ENCODE assay signal across 23 cellular contexts in genomic region chr1:10295471-10296085, GRCh38.
DNase-seq lines count a peak whose midpoint lies in the region; ATAC-seq, FAIRE-seq and TF ChIP-seq lines count a peak whose summit lies in the region.
"Had no signal": no experiment of that assay in that cellular context is flagged by ENCODE, and none has a peak within 500 bp of the region (broad histone marks: within the 10 kb centered on the region; RNA-seq: fewer than 3 reads in every experiment).

No MANE protein-coding gene starts in this region.

- H3K79me2 ChIP-seq in mammary epithelial cell (ENCODE audit: insufficient read depth, low read length) = no peaks in the 10 kb centered on the region
- H3K79me2 ChIP-seq in neural progenitor cell (ENCODE audit: low read depth) = peaks cover 2% of the 10 kb centered on the region
- H3K79me2 ChIP-seq: parathyroid adenoma had no signal

- H4K20me1 ChIP-seq in mammary epithelial cell (ENCODE audit: insufficient read depth, low read length) (no peaks in the 10 kb centered on the region), neural progenitor cell (ENCODE audit: low read depth) (no peaks in the 10 kb centered on the region)

- H3F3A ChIP-seq in neural progenitor cell (ENCODE audit: low read depth) = peaks cover 15% of the 10 kb centered on the region

- DNase-seq in breast epithelium (ENCODE audit: low spot score in 2 of 2) = peak in 1 of 2 donors; percentile 64
- no peak for DNase-seq in mammary epithelial cell
- DNase-seq in frontal cortex (ENCODE audit: low spot score in 2 of 2) = peak in 1 of 2 donors; percentile 13
- peak; percentile 34 for DNase-seq in neural progenitor cell (ENCODE audit: low spot score)
- DNase-seq in superior temporal gyrus (ENCODE audit: extremely low spot score) = peak; percentile 86
- DNase-seq in activated T-cell treated with anti-CD3 and anti-CD28 coated beads, Interleukin-2, amount 50 U/mL, for 24 hours = no peak
- DNase-seq: 8988T; activated gamma-delta T cell; CD8-positive, alpha-beta memory T cell; DMS53; glutamatergic neuron; left cardiac atrium; naive B cell; NCI-H146; SIG-M5 had no signal

- H3K4me1 ChIP-seq in breast epithelium = peaks cover 0 to 4% of the 10 kb centered on the region in 2 donors
- H3K4me1 ChIP-seq in mammary epithelial cell (ENCODE audit: insufficient read depth, low read length) = no peaks in the 10 kb centered on the region
- H3K4me1 ChIP-seq in neural progenitor cell = peaks cover 23% of the 10 kb centered on the region
- H3K4me1 ChIP-seq: parathyroid adenoma had no signal

- CTCF ChIA-PET in mammary epithelial cell (lab: Charles Lee; ENCODE audit: low non-redundant PET) = no interaction called here

- H3K27ac ChIP-seq in breast epithelium (peak overlapping the region; percentile 8 to 86), mammary epithelial cell (ENCODE audit: insufficient read depth, low read depth, low read length) (no peak overlapping the region), neural progenitor cell (peak overlapping the region; percentile 83)
- H3K27ac ChIP-seq: KMS-11, parathyroid adenoma had no signal

- H3K36me3 Mint-ChIP-seq in neural progenitor cell = peaks cover 41% of the 10 kb centered on the region
- peaks cover 58% of the 10 kb centered on the region for H3K36me3 Mint-ChIP-seq in activated T-cell treated with anti-CD3 and anti-CD28 coated beads, Interleukin-2, amount 50 U/mL, for 24 hours (ENCODE audit: low read depth)

- ATAC-seq in GM18511 (IDR thresholded peaks at IDR 0.05; ENCODE audit: unreplicated experiment) (no peak), GM19397 (IDR thresholded peaks at IDR 0.05; ENCODE audit: unreplicated experiment) (no peak)
- ATAC-seq: left cardiac atrium, Panc1 had no signal

- no TSS peak for BruUV-seq in mammary epithelial cell (replicated peaks; lab: Mats Ljungman, UMichigan)

- intact Hi-C loops in breast epithelium (cut with DNase I; ENCODE audit: low total_unique reads) (no loop called here), mammary epithelial cell (cut with micrococcal nuclease) (no loop called here)

- H3K27me3 Mint-ChIP-seq in neural progenitor cell (ENCODE audit: insufficient read depth, low read depth) = no peaks in the 10 kb centered on the region
- no peaks in the 10 kb centered on the region for H3K27me3 Mint-ChIP-seq in activated T-cell treated with anti-CD3 and anti-CD28 coated beads, Interleukin-2, amount 50 U/mL, for 24 hours
- H3K27me3 Mint-ChIP-seq: dendritic cell treated with granulocyte-macrophage colony-stimulating factor and Interleukin-4, amounts not matched to agents 40 ng/mL and 50 ng/mL, for 4 days; memory B cell; naive B cell had no signal

- H3K4me3 ChIP-seq in breast epithelium (no peak overlapping the region), mammary epithelial cell (replicated peaks in 1 of 3; ENCODE audit: insufficient read depth in 1 of 3, low read depth in 2 of 3, low read length in 3 of 3) (no peak overlapping the region), neural progenitor cell (no peak overlapping the region)

- no peaks in the 10 kb centered on the region for H3K9me3 Mint-ChIP-seq in neural progenitor cell
- H3K9me3 Mint-ChIP-seq in activated T-cell treated with anti-CD3 and anti-CD28 coated beads, Interleukin-2, amount 50 U/mL, for 24 hours = no peaks in the 10 kb centered on the region
- H3K9me3 Mint-ChIP-seq: CD8-positive, alpha-beta memory T cell; dendritic cell treated with granulocyte-macrophage colony-stimulating factor and Interleukin-4, amounts not matched to agents 40 ng/mL and 50 ng/mL, for 4 days; memory B cell; naive B cell had no signal

- FAIRE-seq in frontal cortex (lab: Jason Lieb, UNC) = peak; percentile 54
- FAIRE-seq: H1 had no signal

- H3K9ac ChIP-seq in mammary epithelial cell (ENCODE audit: insufficient read depth, low read length) (no peak overlapping the region), neural progenitor cell (no peak overlapping the region)
- H3K9ac ChIP-seq: KMS-11, parathyroid adenoma had no signal

- H3K36me3 ChIP-seq in breast epithelium (no peaks in the 10 kb centered on the region), mammary epithelial cell (ENCODE audit: insufficient read depth, low read length) (peaks cover 36% of the 10 kb centered on the region), neural progenitor cell (peaks cover 25% of the 10 kb centered on the region)

- no peaks in the 10 kb centered on the region for H3K27me3 ChIP-seq in breast epithelium
- no peaks in the 10 kb centered on the region for H3K27me3 ChIP-seq in mammary epithelial cell (ENCODE audit: insufficient read depth, low read length)
- no peaks in the 10 kb centered on the region for H3K27me3 ChIP-seq in neural progenitor cell

- peaks cover 45% of the 10 kb centered on the region for H3K4me1 Mint-ChIP-seq in neural progenitor cell
- no peaks in the 10 kb centered on the region for H3K4me1 Mint-ChIP-seq in activated T-cell treated with anti-CD3 and anti-CD28 coated beads, Interleukin-2, amount 50 U/mL, for 24 hours (ENCODE audit: low read depth)
- H3K4me1 Mint-ChIP-seq: CD8-positive, alpha-beta memory T cell; memory B cell; naive B cell had no signal

- 46% methylated on average over 6 of the region's 6 CpGs for WGBS in mammary epithelial cell (ENCODE audit: low coverage, missing lambda C conversion rate)

- peak overlapping the region; percentile 1 for H3K4me3 Mint-ChIP-seq in neural progenitor cell
- no peak overlapping the region for H3K4me3 Mint-ChIP-seq in activated T-cell treated with anti-CD3 and anti-CD28 coated beads, Interleukin-2, amount 50 U/mL, for 24 hours
- H3K4me3 Mint-ChIP-seq: CD8-positive, alpha-beta memory T cell; dendritic cell treated with granulocyte-macrophage colony-stimulating factor and Interleukin-4, amounts not matched to agents 40 ng/mL and 50 ng/mL, for 4 days; memory B cell; naive B cell had no signal

- H3K27ac Mint-ChIP-seq in neural progenitor cell = peak overlapping the region; percentile 82
- H3K27ac Mint-ChIP-seq in activated T-cell treated with anti-CD3 and anti-CD28 coated beads, Interleukin-2, amount 50 U/mL, for 24 hours = no peak overlapping the region
- H3K27ac Mint-ChIP-seq: CD8-positive, alpha-beta memory T cell; dendritic cell treated with granulocyte-macrophage colony-stimulating factor and Interleukin-4, amounts not matched to agents 40 ng/mL and 50 ng/mL, for 4 days; naive B cell had no signal

- H3K9me3 ChIP-seq in breast epithelium (no peaks in the 10 kb centered on the region), mammary epithelial cell (replicated peaks; ENCODE audit: insufficient read depth, low read length) (no peaks in the 10 kb centered on the region), neural progenitor cell (ENCODE audit: low read depth) (no peaks in the 10 kb centered on the region)

- TF ChIP-seq CTCF in breast epithelium (IDR thresholded peaks at IDR 0.05) (no peak), mammary epithelial cell (conservative IDR thresholded peaks at IDR 0.05 in 1 of 2, IDR thresholded peaks at IDR 0.05 in 1 of 2; ENCODE audit: extremely low read depth in 1 of 2, insufficient read depth in 1 of 2, low read depth in 1 of 2, low read length in 2 of 2) (no peak), neural progenitor cell (IDR thresholded peaks at IDR 0.05) (no peak)

- H2AFZ ChIP-seq in mammary epithelial cell (ENCODE audit: low read depth, low read length) (no peak overlapping the region), neural progenitor cell (replicated peaks) (no peak overlapping the region)
- H2AFZ ChIP-seq: parathyroid adenoma had no signal

- TF ChIP-seq POLR2A in breast epithelium (IDR thresholded peaks at IDR 0.05) = no peak

- H3K4me2 ChIP-seq in mammary epithelial cell (ENCODE audit: insufficient read depth, low read depth, low read length) = no peak overlapping the region
- no peak overlapping the region for H3K4me2 ChIP-seq in neural progenitor cell
- H3K4me2 ChIP-seq: KMS-11 had no signal

- in situ Hi-C loops in mammary epithelial cell (cut with MboI; ENCODE audit: low sequenced_read_pairs in 2 of 2) = no loop called here

- dilution Hi-C loops in mammary epithelial cell (cut with HindIII; ENCODE audit: low sequenced_read_pairs) = no loop called here

Comparison
In these comparisons a context has a peak if more than half of its experiments do, and no peak if none do; other contexts are left out.
1. DNase-seq: peak in neural progenitor cell (single experiment) and superior temporal gyrus (single experiment); none in mammary epithelial cell (single experiment) and activated T-cell treated with anti-CD3 and anti-CD28 coated beads, Interleukin-2, amount 50 U/mL, for 24 hours (single experiment).